Comparison of ENCODE assay signal across 8 cellular contexts in the genomic region with DNA sequence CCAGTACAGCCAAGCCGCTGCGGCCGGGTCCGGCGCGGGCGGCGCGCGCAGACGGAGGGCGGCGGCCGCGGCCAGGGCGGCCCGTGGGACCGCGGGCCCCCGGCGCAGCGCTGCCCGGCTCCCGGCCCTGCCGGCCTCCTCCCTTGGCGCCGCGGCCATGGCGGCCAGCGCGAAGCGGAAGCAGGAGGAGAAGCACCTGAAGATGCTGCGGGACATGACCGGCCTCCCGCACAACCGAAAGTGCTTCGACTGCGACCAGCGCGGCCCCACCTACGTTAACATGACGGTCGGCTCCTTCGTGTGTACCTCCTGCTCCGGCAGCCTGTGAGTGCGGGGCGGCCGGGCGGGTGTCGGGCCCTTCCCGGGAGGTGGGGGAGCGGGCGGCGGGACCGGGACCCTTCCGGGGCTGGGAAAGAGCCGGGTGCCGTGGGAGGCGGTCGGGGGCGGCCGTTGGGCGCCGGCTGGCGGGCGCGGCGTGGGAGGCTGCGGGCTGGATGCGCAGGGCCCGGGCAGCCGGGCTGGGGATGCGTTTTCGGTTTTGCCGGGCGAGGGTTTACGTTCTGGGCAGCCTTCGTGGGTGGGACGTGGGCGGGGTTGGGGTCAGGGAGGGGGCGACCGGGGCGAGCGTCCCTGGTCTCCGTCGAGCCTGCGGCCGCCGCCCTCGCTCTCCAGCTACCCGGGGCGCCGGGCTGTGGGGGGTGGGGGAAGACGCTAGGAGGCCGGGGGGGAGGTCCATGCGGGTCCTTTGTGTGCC. TPM values are rescaled to one million over a fixed set of nuclear protein-coding genes. Genes with fewer than 3 reads are reported as not detected.
DNase-seq lines count a peak whose midpoint lies in the region; ATAC-seq and TF ChIP-seq lines count a peak whose summit lies in the region.

No MANE protein-coding gene starts in this region.

- WGBS in testis, 2 donors: 0% methylated on average over 2 to 46 of the region's 96 CpGs

- H3K36me3 ChIP-seq in mucosa of descending colon (ENCODE audit: low read depth) (no peaks in the 10 kb centered on the region), testis (ENCODE audit: low read depth, missing control alignments) (no peaks in the 10 kb centered on the region)

- H3K4me3 ChIP-seq in mucosa of descending colon: peak overlapping the region; percentile 95
- H3K4me3 ChIP-seq in testis: peak overlapping the region; percentile 90 to 91

- H3K4me3 Mint-ChIP-seq in activated CD4-positive, alpha-beta T cell treated with anti-CD3 and anti-CD28 coated beads, Interleukin-2, amount 10 ng/mL, durations not matched to agents 24 days and 14 days: peak overlapping the region; percentile 93
- peak overlapping the region; percentile 95 for H3K4me3 Mint-ChIP-seq in endothelial cell (ENCODE audit: unreplicated experiment)

- H3K27ac Mint-ChIP-seq in activated CD4-positive, alpha-beta T cell treated with anti-CD3 and anti-CD28 coated beads, Interleukin-2, amount 10 ng/mL, durations not matched to agents 24 days and 14 days: peak overlapping the region; percentile 66
- no peak overlapping the region for H3K27ac Mint-ChIP-seq in endothelial cell (ENCODE audit: unreplicated experiment)

- no peaks in the 10 kb centered on the region for H3K27me3 ChIP-seq in testis

- peaks cover 9% of the 10 kb centered on the region for H3K36me3 Mint-ChIP-seq in activated CD4-positive, alpha-beta T cell treated with anti-CD3 and anti-CD28 coated beads, Interleukin-2, amount 10 ng/mL, durations not matched to agents 24 days and 14 days (ENCODE audit: low read depth)
- peaks cover 3% of the 10 kb centered on the region for H3K36me3 Mint-ChIP-seq in endothelial cell (ENCODE audit: low read depth, unreplicated experiment)

- H3K4me1 ChIP-seq in mucosa of descending colon (ENCODE audit: low read depth) (peaks cover 15% of the 10 kb centered on the region), testis (peaks cover 10% of the 10 kb centered on the region)

- DNase-seq in Daoy (ENCODE audit: low read depth) (peak; percentile 40), HK-2 (ENCODE audit: unreplicated experiment) (peak; percentile 51), endothelial cell (ENCODE audit: low spot score) (peak; percentile 59), mucosa of descending colon (peak; percentile 51 to 72 (median 71)), testis (peak; percentile 65), middle frontal gyrus (ENCODE audit: extremely low spot score, low spot score) (no peak)
- peak; percentile 88 for DNase-seq in activated CD4-positive, alpha-beta T cell treated with anti-CD3 and anti-CD28 coated beads, Interleukin-2, amount 10 ng/mL, durations not matched to agents 24 days and 14 days

- TF ChIP-seq POLR2A in testis (IDR thresholded peaks at IDR 0.05): no peak

- peaks cover 3% of the 10 kb centered on the region for H3K9me3 Mint-ChIP-seq in activated CD4-positive, alpha-beta T cell treated with anti-CD3 and anti-CD28 coated beads, Interleukin-2, amount 10 ng/mL, durations not matched to agents 24 days and 14 days
- H3K9me3 Mint-ChIP-seq in endothelial cell (ENCODE audit: unreplicated experiment): no peaks in the 10 kb centered on the region

- H3K9me3 ChIP-seq in mucosa of descending colon (no peaks in the 10 kb centered on the region), testis (no peaks in the 10 kb centered on the region)

- intact Hi-C loops in activated CD4-positive, alpha-beta T cell treated with anti-CD3 and anti-CD28 coated beads, Interleukin-2, amount 10 ng/mL, durations not matched to agents 24 days and 14 days (cut with micrococcal nuclease): loop anchor here (1.0 to 10.0 kb wide), 5 partner anchors 9 to 292 kb away; no protein-coding TSS in a partner anchor
- intact Hi-C loops in mucosa of descending colon (cut with DNase I, micrococcal nuclease): no loop called here
- intact Hi-C loops in testis (cut with DNase I; ENCODE audit: low total_unique reads): no loop called here

- H3K27ac ChIP-seq in testis: peak overlapping the region; percentile 86 to 90

- H3K27me3 Mint-ChIP-seq in activated CD4-positive, alpha-beta T cell treated with anti-CD3 and anti-CD28 coated beads, Interleukin-2, amount 10 ng/mL, durations not matched to agents 24 days and 14 days: no peaks in the 10 kb centered on the region
- peaks cover 9% of the 10 kb centered on the region for H3K27me3 Mint-ChIP-seq in endothelial cell (ENCODE audit: unreplicated experiment)

- peak; percentile 65 for ATAC-seq in GM21390 (IDR thresholded peaks at IDR 0.05; ENCODE audit: unreplicated experiment)
- peak; percentile 75 for ATAC-seq in mucosa of descending colon

- peaks cover 37% of the 10 kb centered on the region for H3K4me1 Mint-ChIP-seq in activated CD4-positive, alpha-beta T cell treated with anti-CD3 and anti-CD28 coated beads, Interleukin-2, amount 10 ng/mL, durations not matched to agents 24 days and 14 days
- H3K4me1 Mint-ChIP-seq in endothelial cell (ENCODE audit: unreplicated experiment): peaks cover 16% of the 10 kb centered on the region

- TF ChIP-seq CTCF in endothelial cell (IDR thresholded peaks at IDR 0.05; ENCODE audit: unreplicated experiment) (no peak), mucosa of descending colon (IDR thresholded peaks at IDR 0.05) (no peak), testis (IDR thresholded peaks at IDR 0.05) (no peak)

RNA-seq across cellular contexts. Expression of gene AGFG1, which starts 0.5 kb away (rescaled TPM):
- total RNA-seq in Daoy (2014; rRNA removed; shearing (Covaris generic)): 41.0 and 49.9 TPM in 2 replicates
- 221 and 229 TPM in 2 replicates for total RNA-seq in activated CD4-positive, alpha-beta T cell treated with anti-CD3 and anti-CD28 coated beads, Interleukin-2, amount 10 ng/mL, durations not matched to agents 24 days and 14 days
- 70.9 TPM for total RNA-seq in endothelial cell (ENCODE audit: unreplicated experiment)
- 10 to 100 TPM; 69.2 to 76.3 (median 73.0) TPM for total RNA-seq in mucosa of descending colon
- 100 to 1,000 TPM; 126 to 135 TPM for total RNA-seq in testis
- polyA plus RNA-seq in testis (ENCODE audit: insufficient read depth, low read depth, low replicate concordance): 192 TPM
